1 cellular context compared by ENCODE assay signal in the genomic region with DNA sequence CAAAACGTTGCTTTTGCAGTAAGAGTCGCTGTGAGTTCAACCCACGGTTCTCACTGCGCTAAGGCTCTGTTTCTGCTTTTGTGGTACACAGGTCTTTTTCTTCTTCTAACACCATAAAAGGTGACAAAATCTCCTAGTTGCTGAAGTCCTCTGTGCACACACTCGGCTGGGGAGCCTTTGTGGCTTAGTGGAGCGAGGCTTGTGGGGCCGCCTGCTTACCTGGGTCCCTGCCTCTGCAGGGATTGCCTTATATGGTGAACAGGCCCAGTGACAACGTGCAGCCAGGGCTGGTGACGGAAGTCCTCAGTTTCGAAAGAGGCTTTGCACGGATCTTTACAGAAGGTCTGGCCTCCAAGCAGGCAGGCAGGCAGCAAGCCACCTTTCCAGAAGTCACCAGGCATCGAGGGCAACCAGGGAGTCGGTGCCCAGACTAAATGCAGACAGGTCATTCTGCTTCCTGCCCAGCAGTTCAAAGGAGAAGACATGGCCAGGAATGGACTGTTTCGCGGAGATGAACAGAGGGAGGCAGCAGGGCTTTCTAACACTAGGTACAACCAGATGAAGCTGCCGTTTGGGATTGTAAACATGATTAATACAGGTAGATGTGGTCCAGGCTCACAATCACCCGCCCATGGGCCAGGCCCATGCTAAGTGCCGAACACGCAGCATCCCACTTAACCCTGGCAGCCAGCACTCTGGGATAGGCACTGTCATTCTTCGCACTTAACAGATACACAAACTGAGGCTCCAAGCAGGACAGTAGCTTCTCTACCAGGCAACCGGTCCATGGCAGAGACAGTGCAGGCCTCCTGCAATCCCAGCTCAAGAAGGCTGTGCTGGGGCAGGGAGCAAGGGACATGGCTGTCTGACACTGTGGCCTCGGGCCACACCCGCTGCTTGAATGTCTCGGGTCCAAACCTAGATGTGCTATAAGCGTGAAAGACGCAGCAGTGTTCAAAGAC.
TF ChIP-seq lines count a peak whose summit lies in the region.

No MANE protein-coding gene starts in this region.

TF ChIP-seq in HepG2, 621 proteins besides CTCF, POLR2A, EP300 and RAD21 (continued from another document and continues in another):
- TF ChIP-seq, protein P1, sequence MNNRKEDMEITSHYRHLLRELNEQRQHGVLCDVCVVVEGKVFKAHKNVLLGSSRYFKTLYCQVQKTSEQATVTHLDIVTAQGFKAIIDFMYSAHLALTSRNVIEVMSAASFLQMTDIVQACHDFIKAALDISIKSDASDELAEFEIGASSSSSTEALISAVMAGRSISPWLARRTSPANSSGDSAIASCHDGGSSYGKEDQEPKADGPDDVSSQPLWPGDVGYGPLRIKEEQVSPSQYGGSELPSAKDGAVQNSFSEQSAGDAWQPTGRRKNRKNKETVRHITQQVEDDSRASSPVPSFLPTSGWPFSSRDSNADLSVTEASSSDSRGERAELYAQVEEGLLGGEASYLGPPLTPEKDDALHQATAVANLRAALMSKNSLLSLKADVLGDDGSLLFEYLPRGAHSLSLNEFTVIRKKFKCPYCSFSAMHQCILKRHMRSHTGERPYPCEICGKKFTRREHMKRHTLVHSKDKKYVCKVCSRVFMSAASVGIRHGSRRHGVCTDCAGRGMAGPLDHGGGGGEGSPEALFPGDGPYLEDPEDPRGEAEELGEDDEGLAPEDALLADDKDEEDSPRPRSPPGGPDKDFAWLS (CRISPR knock-in tag; IDR thresholded peaks at IDR 0.05; ENCODE audit: borderline replicate concordance), result no peak
- no peak for TF ChIP-seq ZNF24 (IDR thresholded peaks at IDR 0.05)
- TF ChIP-seq, protein P2, sequence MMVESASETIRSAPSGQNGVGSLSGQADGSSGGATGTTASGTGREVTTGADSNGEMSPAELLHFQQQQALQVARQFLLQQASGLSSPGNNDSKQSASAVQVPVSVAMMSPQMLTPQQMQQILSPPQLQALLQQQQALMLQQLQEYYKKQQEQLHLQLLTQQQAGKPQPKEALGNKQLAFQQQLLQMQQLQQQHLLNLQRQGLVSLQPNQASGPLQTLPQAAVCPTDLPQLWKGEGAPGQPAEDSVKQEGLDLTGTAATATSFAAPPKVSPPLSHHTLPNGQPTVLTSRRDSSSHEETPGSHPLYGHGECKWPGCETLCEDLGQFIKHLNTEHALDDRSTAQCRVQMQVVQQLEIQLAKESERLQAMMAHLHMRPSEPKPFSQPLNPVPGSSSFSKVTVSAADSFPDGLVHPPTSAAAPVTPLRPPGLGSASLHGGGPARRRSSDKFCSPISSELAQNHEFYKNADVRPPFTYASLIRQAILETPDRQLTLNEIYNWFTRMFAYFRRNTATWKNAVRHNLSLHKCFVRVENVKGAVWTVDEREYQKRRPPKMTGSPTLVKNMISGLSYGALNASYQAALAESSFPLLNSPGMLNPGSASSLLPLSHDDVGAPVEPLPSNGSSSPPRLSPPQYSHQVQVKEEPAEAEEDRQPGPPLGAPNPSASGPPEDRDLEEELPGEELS (CRISPR knock-in tag; IDR thresholded peaks at IDR 0.05), result no peak
- peak; percentile 58; the same call in 1 of the 2 replicates for TF ChIP-seq ZMYM3 (CRISPR knock-in tag; IDR thresholded peaks at IDR 0.05)
- TF ChIP-seq, protein P3, sequence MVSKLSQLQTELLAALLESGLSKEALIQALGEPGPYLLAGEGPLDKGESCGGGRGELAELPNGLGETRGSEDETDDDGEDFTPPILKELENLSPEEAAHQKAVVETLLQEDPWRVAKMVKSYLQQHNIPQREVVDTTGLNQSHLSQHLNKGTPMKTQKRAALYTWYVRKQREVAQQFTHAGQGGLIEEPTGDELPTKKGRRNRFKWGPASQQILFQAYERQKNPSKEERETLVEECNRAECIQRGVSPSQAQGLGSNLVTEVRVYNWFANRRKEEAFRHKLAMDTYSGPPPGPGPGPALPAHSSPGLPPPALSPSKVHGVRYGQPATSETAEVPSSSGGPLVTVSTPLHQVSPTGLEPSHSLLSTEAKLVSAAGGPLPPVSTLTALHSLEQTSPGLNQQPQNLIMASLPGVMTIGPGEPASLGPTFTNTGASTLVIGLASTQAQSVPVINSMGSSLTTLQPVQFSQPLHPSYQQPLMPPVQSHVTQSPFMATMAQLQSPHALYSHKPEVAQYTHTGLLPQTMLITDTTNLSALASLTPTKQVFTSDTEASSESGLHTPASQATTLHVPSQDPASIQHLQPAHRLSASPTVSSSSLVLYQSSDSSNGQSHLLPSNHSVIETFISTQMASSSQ (IDR thresholded peaks at IDR 0.05; ENCODE audit: low read depth), result no peak
- TF ChIP-seq, protein P3 (CRISPR knock-in tag; IDR thresholded peaks at IDR 0.05; ENCODE audit: borderline replicate concordance), result no peak
- TF ChIP-seq ZNF441 (CRISPR knock-in tag; IDR thresholded peaks at IDR 0.05; ENCODE audit: borderline replicate concordance), result peak; percentile 44; the same call in 1 of the 2 replicates
- no peak for TF ChIP-seq ZNF670 (CRISPR knock-in tag; IDR thresholded peaks at IDR 0.05; ENCODE audit: borderline replicate concordance)
- 0 out of 2 replicates have a peak, but pooled peaks have one; percentile 54 for TF ChIP-seq MTA1 (CRISPR knock-in tag; IDR thresholded peaks at IDR 0.05; ENCODE audit: borderline replicate concordance)
- TF ChIP-seq, protein P4, sequence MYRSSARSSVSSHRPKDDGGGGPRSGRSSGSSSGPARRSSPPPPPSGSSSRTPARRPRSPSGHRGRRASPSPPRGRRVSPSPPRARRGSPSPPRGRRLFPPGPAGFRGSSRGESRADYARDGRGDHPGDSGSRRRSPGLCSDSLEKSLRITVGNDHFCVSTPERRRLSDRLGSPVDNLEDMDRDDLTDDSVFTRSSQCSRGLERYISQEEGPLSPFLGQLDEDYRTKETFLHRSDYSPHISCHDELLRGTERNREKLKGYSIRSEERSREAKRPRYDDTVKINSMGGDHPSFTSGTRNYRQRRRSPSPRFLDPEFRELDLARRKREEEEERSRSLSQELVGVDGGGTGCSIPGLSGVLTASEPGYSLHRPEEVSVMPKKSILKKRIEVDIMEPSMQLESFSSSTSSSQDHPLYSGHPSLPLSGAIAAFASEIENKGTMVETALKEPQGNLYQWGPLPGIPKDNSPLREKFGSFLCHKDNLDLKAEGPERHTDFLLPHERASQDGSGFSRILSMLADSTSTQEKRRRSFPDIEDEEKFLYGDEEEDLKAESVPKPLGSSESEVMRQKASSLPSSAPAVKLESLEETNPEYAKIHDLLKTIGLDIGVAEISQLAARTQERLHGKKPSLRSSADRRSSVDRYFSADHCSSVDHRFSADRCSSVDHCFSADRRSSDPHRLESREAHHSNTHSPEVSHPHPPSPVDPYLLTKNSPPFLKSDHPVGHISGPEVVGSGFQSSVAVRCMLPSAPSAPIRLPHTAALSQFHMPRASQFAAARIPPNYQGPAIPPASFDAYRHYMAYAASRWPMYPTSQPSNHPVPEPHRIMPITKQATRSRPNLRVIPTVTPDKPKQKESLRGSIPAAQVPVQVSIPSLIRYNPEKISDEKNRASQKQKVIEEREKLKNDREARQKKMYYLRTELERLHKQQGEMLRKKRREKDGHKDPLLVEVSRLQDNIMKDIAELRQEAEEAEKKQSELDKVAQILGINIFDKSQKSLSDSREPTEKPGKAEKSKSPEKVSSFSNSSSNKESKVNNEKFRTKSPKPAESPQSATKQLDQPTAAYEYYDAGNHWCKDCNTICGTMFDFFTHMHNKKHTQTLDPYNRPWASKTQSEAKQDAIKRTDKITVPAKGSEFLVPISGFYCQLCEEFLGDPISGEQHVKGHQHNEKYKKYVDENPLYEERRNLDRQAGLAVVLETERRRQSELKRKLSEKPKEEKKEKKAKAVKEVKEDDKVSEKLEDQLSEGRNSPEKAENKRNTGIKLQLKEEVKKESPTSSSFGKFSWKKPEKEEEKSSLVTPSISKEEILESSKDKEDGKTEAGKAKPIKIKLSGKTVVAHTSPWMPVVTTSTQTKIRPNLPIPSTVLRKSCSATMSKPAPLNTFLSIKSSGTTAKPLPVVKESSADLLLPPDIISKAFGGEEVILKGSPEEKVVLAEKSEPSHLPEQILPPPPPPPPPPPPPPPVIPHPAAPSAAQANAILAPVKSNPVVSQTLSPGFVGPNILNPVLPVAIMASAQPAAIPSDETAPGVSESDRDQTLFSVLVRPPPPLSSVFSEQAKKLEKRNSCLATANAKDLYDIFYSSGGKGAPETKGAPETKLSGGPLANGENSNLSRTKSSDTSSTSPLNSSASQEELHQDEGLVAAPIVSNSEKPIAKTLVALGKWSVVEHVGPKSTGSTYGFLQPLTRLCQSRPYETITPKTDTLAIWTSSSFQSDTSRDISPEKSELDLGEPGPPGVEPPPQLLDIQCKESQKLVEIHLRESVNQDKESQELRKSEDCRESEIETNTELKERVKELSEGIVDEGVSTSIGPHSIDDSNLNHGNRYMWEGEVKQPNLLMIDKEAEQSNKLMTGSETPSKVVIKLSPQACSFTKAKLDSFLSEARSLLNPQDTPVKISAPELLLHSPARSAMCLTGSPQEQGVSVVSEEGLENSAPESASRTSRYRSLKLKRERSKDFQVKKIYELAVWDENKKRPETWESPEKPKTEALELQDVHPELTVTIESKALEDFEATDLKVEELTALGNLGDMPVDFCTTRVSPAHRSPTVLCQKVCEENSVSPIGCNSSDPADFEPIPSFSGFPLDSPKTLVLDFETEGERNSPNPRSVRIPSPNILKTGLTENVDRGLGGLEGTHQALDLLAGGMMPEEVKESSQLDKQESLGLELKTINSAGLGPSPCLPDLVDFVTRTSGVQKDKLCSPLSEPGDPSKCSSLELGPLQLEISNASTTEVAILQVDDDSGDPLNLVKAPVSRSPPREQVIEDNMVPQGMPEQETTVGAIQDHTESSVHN (CRISPR knock-in tag; IDR thresholded peaks at IDR 0.05), result no peak
- TF ChIP-seq, protein P5, sequence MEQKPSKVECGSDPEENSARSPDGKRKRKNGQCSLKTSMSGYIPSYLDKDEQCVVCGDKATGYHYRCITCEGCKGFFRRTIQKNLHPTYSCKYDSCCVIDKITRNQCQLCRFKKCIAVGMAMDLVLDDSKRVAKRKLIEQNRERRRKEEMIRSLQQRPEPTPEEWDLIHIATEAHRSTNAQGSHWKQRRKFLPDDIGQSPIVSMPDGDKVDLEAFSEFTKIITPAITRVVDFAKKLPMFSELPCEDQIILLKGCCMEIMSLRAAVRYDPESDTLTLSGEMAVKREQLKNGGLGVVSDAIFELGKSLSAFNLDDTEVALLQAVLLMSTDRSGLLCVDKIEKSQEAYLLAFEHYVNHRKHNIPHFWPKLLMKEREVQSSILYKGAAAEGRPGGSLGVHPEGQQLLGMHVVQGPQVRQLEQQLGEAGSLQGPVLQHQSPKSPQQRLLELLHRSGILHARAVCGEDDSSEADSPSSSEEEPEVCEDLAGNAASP (CRISPR knock-in tag; IDR thresholded peaks at IDR 0.05; ENCODE audit: borderline replicate concordance), result no peak
- TF ChIP-seq TGIF2 (CRISPR knock-in tag; IDR thresholded peaks at IDR 0.05), result peak; percentile 73; the same call in 1 of the 2 replicates
- TF ChIP-seq SALL1 (CRISPR knock-in tag; IDR thresholded peaks at IDR 0.05), result peak; percentile 84
- TF ChIP-seq TARDBP (CRISPR knock-in tag; IDR thresholded peaks at IDR 0.05), result 0 out of 2 replicates have a peak, but pooled peaks have one; percentile 19
- TF ChIP-seq KDM2A (CRISPR knock-in tag; IDR thresholded peaks at IDR 0.05; ENCODE audit: borderline replicate concordance, low read depth), result peak; percentile 38; the same call in 1 of the 2 replicates
- no peak for TF ChIP-seq CENPX (CRISPR knock-in tag; IDR thresholded peaks at IDR 0.05)
